ENCODE assay signal across 14 cellular contexts in the genomic region with DNA sequence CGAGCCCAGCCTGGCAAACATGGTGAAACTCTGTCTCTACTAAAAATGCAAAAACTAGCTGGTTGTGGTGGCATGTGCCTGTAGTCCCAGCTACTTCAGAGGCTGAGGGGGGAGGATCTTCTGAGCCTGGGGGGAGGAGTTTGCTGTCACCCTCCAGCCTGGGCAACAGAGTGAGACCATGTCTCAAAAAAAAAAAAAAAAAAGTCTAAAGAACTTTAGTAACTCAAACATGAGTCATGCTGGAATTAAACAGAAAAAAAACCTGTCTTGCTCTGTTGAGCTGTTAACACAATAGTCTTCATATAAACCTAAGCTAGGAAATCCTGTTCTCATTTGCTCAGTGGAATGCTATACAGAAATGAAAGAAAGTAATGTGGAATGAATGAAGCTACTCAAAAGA. TPM values are rescaled to one million over a fixed set of nuclear protein-coding genes. Genes with fewer than 3 reads are reported as not detected.
A peak's percentile ranks its signal among the peaks of the same experiment; 100 is the strongest.
DNase-seq lines count a peak whose midpoint lies in the region; ATAC-seq and TF ChIP-seq lines count a peak whose summit lies in the region.
"Had no signal": no experiment of that assay in that cellular context is flagged by ENCODE, and none has a peak within 500 bp of the region (broad histone marks: within the 10 kb centered on the region; RNA-seq: fewer than 3 reads in every experiment).

No MANE protein-coding gene starts in this region.

- no peaks in the 10 kb centered on the region for H3K9me2 ChIP-seq in hepatocyte (replicated peaks; ENCODE audit: insufficient read depth)

- H3K9me3 ChIP-seq in A673 (ENCODE audit: low read depth, low read length, poor library complexity, severe bottlenecking): no peaks in the 10 kb centered on the region
- no peaks in the 10 kb centered on the region for H3K9me3 ChIP-seq in hepatocyte (ENCODE audit: low read depth)
- H3K9me3 ChIP-seq: mucosa of descending colon had no signal

- peak overlapping the region; percentile 75 for H3K27ac Mint-ChIP-seq in activated B cell treated with CpG ODN at 0.5 μM for 24 hours
- H3K27ac Mint-ChIP-seq: CD8-positive, alpha-beta T cell had no signal

- no peaks in the 10 kb centered on the region for H4K20me1 ChIP-seq in hepatocyte (ENCODE audit: insufficient read depth, poor library complexity, severe bottlenecking)

- H3K4me3 Mint-ChIP-seq in activated B cell treated with CpG ODN at 0.5 μM for 24 hours: no peak overlapping the region
- H3K4me3 Mint-ChIP-seq: CD8-positive, alpha-beta T cell had no signal

- H3K9me3 Mint-ChIP-seq in activated B cell treated with CpG ODN at 0.5 μM for 24 hours: no peaks in the 10 kb centered on the region
- H3K9me3 Mint-ChIP-seq: CD8-positive, alpha-beta T cell had no signal

- H3K27me3 ChIP-seq in A673 (replicated peaks; ENCODE audit: insufficient read depth, low read depth, low read length, poor library complexity): no peaks in the 10 kb centered on the region
- H3K27me3 ChIP-seq in hepatocyte: no peaks in the 10 kb centered on the region

- BruUV-seq in A673 (replicated peaks; lab: Mats Ljungman, UMichigan): no TSS peak

- H3K4me3 ChIP-seq in A673 (ENCODE audit: low read depth, low read length, poor library complexity, severe bottlenecking) (no peak overlapping the region), hepatocyte (no peak overlapping the region)
- H3K4me3 ChIP-seq: mucosa of descending colon, smooth muscle cell had no signal

- H2AFZ ChIP-seq in hepatocyte: no peak overlapping the region

- CTCF ChIA-PET in A673 (lab: Charles Lee) (interaction anchor here (0.6 to 1.0 kb wide), 3 partner anchors 23 to 292 kb away, joined by 3 to 5 read pairs (median 3); no protein-coding TSS in a partner anchor), activated B cell treated with CpG ODN at 0.5 μM for 24 hours (lab: Charles Lee) (interaction anchor here (0.9 to 1.7 kb wide), 6 partner anchors 19 to 326 kb away, joined by 3 to 8 read pairs (median 4); no protein-coding TSS in a partner anchor)

- H3K27ac ChIP-seq in A673 (ENCODE audit: low read depth, low read length, poor library complexity, severe bottlenecking) (no peak overlapping the region), hepatocyte (peak overlapping the region; percentile 13)

- H3K79me2 ChIP-seq in hepatocyte: no peaks in the 10 kb centered on the region

- intact Hi-C loops in A673 (cut with micrococcal nuclease; ENCODE audit: unreplicated experiment) (no loop called here), activated B cell treated with CpG ODN at 0.5 μM for 24 hours (cut with micrococcal nuclease) (loop anchor here (1.0 to 2.0 kb wide), 2 partner anchors 16 to 25 kb away; no protein-coding TSS in a partner anchor)

- WGBS in hepatocyte (ENCODE audit: low lambda C conversion rate, missing lambda C conversion rate): 90% methylated on average over 1 of the region's 1 CpG

- DNase-seq in A673 (ENCODE audit: low spot score): peak; percentile 54
- DNase-seq in activated B cell treated with CpG ODN at 0.5 μM for 24 hours: no peak
- DNase-seq in hepatocyte (ENCODE audit: low spot score): peak; percentile 62
- DNase-seq in nucleus accumbens (lab: John Stamatoyannopoulos, UW): no peak
- DNase-seq in NCI-H2029 treated with DMSO at 0.1 percent for 48 hours (lab: John Stamatoyannopoulos, UW): no peak
- DNase-seq: activated CD4-positive, alpha-beta T cell treated with anti-CD3 and anti-CD28 coated beads for 1 hour; aorta; CD8-positive, alpha-beta T cell; GOT3; mucosa of descending colon had no signal

- H3K4me1 ChIP-seq in A673 (ENCODE audit: insufficient read depth, low read length, poor library complexity, severe bottlenecking): no peaks in the 10 kb centered on the region
- peaks cover 8% of the 10 kb centered on the region for H3K4me1 ChIP-seq in hepatocyte (ENCODE audit: insufficient read depth)

- H3K36me3 ChIP-seq in A673 (ENCODE audit: insufficient read depth, low read length, poor library complexity, severe bottlenecking): no peaks in the 10 kb centered on the region
- H3K36me3 ChIP-seq in hepatocyte (replicated peaks; ENCODE audit: insufficient read depth, low read depth): no peaks in the 10 kb centered on the region

- H3K27me3 Mint-ChIP-seq in activated B cell treated with CpG ODN at 0.5 μM for 24 hours: no peaks in the 10 kb centered on the region

- H3K36me3 Mint-ChIP-seq in activated B cell treated with CpG ODN at 0.5 μM for 24 hours (ENCODE audit: low read depth): no peaks in the 10 kb centered on the region
- H3K36me3 Mint-ChIP-seq: CD8-positive, alpha-beta T cell had no signal

- ATAC-seq in GM18868 (IDR thresholded peaks at IDR 0.05; ENCODE audit: unreplicated experiment) (peak; percentile 72), activated B cell treated with CpG ODN at 0.5 μM for 24 hours (ENCODE audit: low read depth) (peak; percentile 99), GM18907 (IDR thresholded peaks at IDR 0.05; ENCODE audit: unreplicated experiment) (no peak), GM21737 (IDR thresholded peaks at IDR 0.05; ENCODE audit: unreplicated experiment) (no peak)
- ATAC-seq: CD8-positive, alpha-beta T cell; mucosa of descending colon had no signal

- peaks cover 22% of the 10 kb centered on the region for H3K4me1 Mint-ChIP-seq in activated B cell treated with CpG ODN at 0.5 μM for 24 hours

- POLR2A ChIA-PET in A673 (lab: Charles Lee; ENCODE audit: low non-redundant PET): interaction anchor here (0.6 kb wide), 1 partner anchor 1253 kb away, joined by 3 read pairs; no protein-coding TSS in a partner anchor
- POLR2A ChIA-PET in activated B cell treated with CpG ODN at 0.5 μM for 24 hours (lab: Charles Lee): interaction anchor here (0.6 to 1.3 kb wide), 11 partner anchors 11 to 1919 kb away, joined by 3 to 14 read pairs (median 6); a partner anchor contains a TSS

- TF ChIP-seq CTCF in A673 (conservative IDR thresholded peaks at IDR 0.05; ENCODE audit: low read depth, low read length) (no peak), activated B cell treated with CpG ODN at 0.5 μM for 24 hours (IDR thresholded peaks at IDR 0.05) (no peak), hepatocyte (IDR thresholded peaks at IDR 0.05; ENCODE audit: poor library complexity) (no peak)

- H3K4me2 ChIP-seq in hepatocyte: no peak overlapping the region
- H3K4me2 ChIP-seq: smooth muscle cell had no signal

RNA-seq across cellular contexts. Expression of a gene that starts 16.7 kb away (rescaled TPM):
- total RNA-seq in A673 (2021) (1.4 TPM in 2 replicates), activated B cell treated with CpG ODN at 0.5 μM for 24 hours (4.5 and 5.1 TPM in 2 replicates), hepatocyte (10.6 and 14.6 TPM in 2 replicates)
- polyA plus RNA-seq in hepatocyte: 10.1 and 11.6 TPM in 2 replicates

Comparison
In these comparisons a context has a peak if more than half of its experiments do, and no peak if none do; other contexts are left out.
1. DNase-seq: peak in A673 (single experiment) and hepatocyte (single experiment); none in activated B cell treated with CpG ODN at 0.5 μM for 24 hours (single experiment), nucleus accumbens (0 of 56) and NCI-H2029 treated with DMSO at 0.1 percent for 48 hours (single experiment).
2. ATAC-seq: peak in GM18868 (single experiment) and activated B cell treated with CpG ODN at 0.5 μM for 24 hours (single experiment); none in GM18907 (single experiment) and GM21737 (single experiment).